23 cellular contexts compared by ENCODE assay signal in the genomic region with DNA sequence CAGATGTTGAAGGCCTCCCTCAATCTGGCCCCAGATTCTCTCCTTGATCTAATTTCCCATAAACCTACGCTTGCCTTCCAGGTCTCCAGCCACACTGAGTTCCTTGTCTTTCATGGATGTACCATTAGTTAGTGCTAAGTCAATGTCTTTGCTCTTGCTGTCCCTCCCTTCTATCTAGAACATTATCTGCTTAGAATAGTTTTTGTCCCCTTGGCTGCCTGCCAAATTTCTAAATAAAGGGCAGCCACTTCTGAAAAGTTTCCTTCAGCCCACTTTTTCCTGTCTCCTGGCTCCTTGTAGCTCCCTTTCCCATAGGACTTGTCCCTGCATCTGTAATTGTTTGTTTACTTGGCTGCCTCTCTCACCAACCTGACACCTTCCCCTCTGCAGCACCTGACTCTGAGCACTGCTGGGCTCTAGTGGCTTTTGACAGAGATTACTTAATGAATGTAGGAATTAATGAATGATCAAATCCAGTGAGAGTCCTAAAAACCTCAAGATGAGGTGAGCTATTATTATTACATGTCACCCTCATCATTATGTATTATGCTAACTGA. TPM values are rescaled to one million over a fixed set of nuclear protein-coding genes. Genes with fewer than 3 reads are reported as not detected.
DNase-seq lines count a peak whose midpoint lies in the region; ATAC-seq and TF ChIP-seq lines count a peak whose summit lies in the region.
"Had no signal": no experiment of that assay in that cellular context is flagged by ENCODE, and none has a peak within 500 bp of the region (broad histone marks: within the 10 kb centered on the region; RNA-seq: fewer than 3 reads in every experiment).

No MANE protein-coding gene starts in this region.

- no peak overlapping the region for H3K27ac Mint-ChIP-seq in osteocyte (ENCODE audit: unreplicated experiment)
- H3K27ac Mint-ChIP-seq: CD4-positive, alpha-beta T cell; HFFc6 had no signal

- H3K4me3 ChIP-seq in right atrium auricular region: no peak overlapping the region

- H3K4me3 Mint-ChIP-seq in osteocyte (ENCODE audit: unreplicated experiment): no peak overlapping the region
- H3K4me3 Mint-ChIP-seq: CD4-positive, alpha-beta T cell; HFFc6 had no signal

- peaks cover 4% of the 10 kb centered on the region for H3K9me3 Mint-ChIP-seq in osteocyte (ENCODE audit: unreplicated experiment)
- H3K9me3 Mint-ChIP-seq: CD4-positive, alpha-beta T cell; HFFc6 had no signal

- H3K36me3 ChIP-seq in right atrium auricular region: no peaks in the 10 kb centered on the region

- no peaks in the 10 kb centered on the region for H3K9me3 ChIP-seq in right atrium auricular region

- DNase-seq in right atrium auricular region (ENCODE audit: low spot score) (peak; percentile 21), cardiac septum (ENCODE audit: low spot score) (no peak), osteocyte (ENCODE audit: extremely low spot score, unreplicated experiment) (peak; percentile 23), NCI-H748 treated with DMSO at 0.1 percent for 48 hours (lab: John Stamatoyannopoulos, UW) (no peak), SW480 (ENCODE audit: low spot score) (no peak)
- DNase-seq: CD4-positive, alpha-beta T cell; COR-L47; DND-41; H7; HFFc6; KBM-7; NCI-H1092; NCI-H1436; NCI-H187 treated with DMSO at 0.1 percent for 48 hours; NCI-H2107; NCI-H345; NCI-H524; NCI-H82 had no signal

- H3K27me3 Mint-ChIP-seq in osteocyte (ENCODE audit: unreplicated experiment): peaks cover 58% of the 10 kb centered on the region

- no peak for TF ChIP-seq CTCF in right atrium auricular region (IDR thresholded peaks at IDR 0.05)
- no peak for TF ChIP-seq CTCF in osteocyte (IDR thresholded peaks at IDR 0.05)

- no peak for TF ChIP-seq EP300 in Ishikawa (IDR thresholded peaks at IDR 0.05; ENCODE audit: borderline replicate concordance)

- H3K27me3 ChIP-seq in right atrium auricular region: no peaks in the 10 kb centered on the region

- intact Hi-C loops in cardiac septum (cut with DNase I): no loop called here

- H3K4me1 Mint-ChIP-seq in osteocyte (ENCODE audit: unreplicated experiment): no peaks in the 10 kb centered on the region

- no peak overlapping the region for H3K27ac ChIP-seq in right atrium auricular region

- TF ChIP-seq RAD21 in Ishikawa (IDR thresholded peaks at IDR 0.05; ENCODE audit: low read depth): no peak

- peaks cover 0 to 12% of the 10 kb centered on the region in 2 donors for H3K4me1 ChIP-seq in right atrium auricular region

- no peaks in the 10 kb centered on the region for H3K36me3 Mint-ChIP-seq in osteocyte (ENCODE audit: unreplicated experiment)

- no peak for ATAC-seq in GM18858 (IDR thresholded peaks at IDR 0.05; ENCODE audit: unreplicated experiment)
- ATAC-seq: Panc1, SK-N-SH treated with all-trans-retinoic acid at 6 μM for 48 hours had no signal

TF ChIP-seq in Ishikawa, 13 proteins besides CTCF, POLR2A, EP300 and RAD21:
- peak; percentile 25; the same call in 1 of the 2 replicates for TF ChIP-seq NFIC (IDR thresholded peaks at IDR 0.05)
- TF ChIP-seq TAF1 (IDR thresholded peaks at IDR 0.05; ENCODE audit: low read depth): no peak
- no peak for TF ChIP-seq EGR1 (IDR thresholded peaks at IDR 0.05)

RNA-seq across cellular contexts. Expression of gene CXCL12, which starts 58.3 kb away (rescaled TPM):
- 10 to 100 TPM; 53.8 to 64.0 TPM for total RNA-seq in right atrium auricular region
- 121 TPM for total RNA-seq in cardiac septum
- total RNA-seq in osteocyte: 153 and 169 TPM in 2 replicates
- total RNA-seq: CD4-positive, alpha-beta T cell; G401 had no signal

Comparison
In these comparisons a context has a peak if more than half of its experiments do, and no peak if none do; other contexts are left out.
1. DNase-seq: peak in right atrium auricular region (single experiment) and osteocyte (single experiment); none in cardiac septum (single experiment), NCI-H748 treated with DMSO at 0.1 percent for 48 hours (single experiment) and SW480 (single experiment).